Comparison of ENCODE assay signal across 1 cellular context in the genomic region with DNA sequence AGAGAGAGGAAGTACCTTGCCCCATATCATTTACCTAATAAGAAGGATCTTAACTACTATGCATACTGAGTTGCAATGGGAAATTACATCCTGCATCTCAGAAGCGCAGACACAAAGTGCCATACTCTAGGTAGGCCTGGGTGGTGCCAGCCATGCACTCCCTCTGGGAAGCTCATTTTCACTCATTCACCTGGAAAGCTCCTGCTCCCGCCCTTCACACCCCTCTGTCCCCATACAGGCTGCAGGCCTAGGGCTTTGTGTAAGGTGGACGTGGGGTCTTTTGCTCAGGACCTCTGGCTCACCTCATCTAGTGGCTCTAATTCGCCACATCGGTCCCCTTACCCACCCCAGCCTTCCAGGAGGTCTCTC.
TF ChIP-seq lines count a peak whose summit lies in the region.

No MANE protein-coding gene starts in this region.

TF ChIP-seq in endothelial cell of umbilical vein, 7 proteins besides CTCF, POLR2A, EP300 and RAD21:
- TF ChIP-seq POLR2AphosphoS5 (IDR thresholded peaks at IDR 0.05; ENCODE audit: insufficient read depth, low read depth, low read length) (no peak), MYC (IDR thresholded peaks at IDR 0.05; ENCODE audit: low read depth, low read length) (no peak), EZH2 (IDR thresholded peaks at IDR 0.05; ENCODE audit: borderline replicate concordance, low read depth, low read length, severe bottlenecking) (no peak), FOS (IDR thresholded peaks at IDR 0.05; ENCODE audit: borderline replicate concordance, insufficient read depth, low read length) (no peak)
